Comparison of ENCODE assay signal across 9 cellular contexts in the genomic region with DNA sequence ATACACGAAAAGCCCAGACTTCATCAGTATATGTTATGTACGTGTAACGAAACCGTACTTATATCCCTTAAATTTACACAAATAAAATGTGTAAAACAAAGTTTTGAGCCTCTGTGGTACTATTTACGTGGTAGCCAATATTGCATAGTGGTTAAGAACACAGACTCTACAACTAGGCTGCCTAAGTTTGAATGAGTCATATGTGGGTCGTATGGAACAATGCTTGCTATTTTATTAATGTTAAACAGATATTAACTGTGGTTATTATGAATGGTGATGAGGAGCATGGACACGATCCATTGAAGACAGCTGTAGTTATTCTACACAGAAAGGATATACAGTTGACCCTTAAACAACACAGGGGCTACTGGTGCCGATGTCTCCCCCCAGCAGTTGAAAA.
"Had no signal": no experiment of that assay in that cellular context is flagged by ENCODE, and none has a peak within 500 bp of the region (broad histone marks: within the 10 kb centered on the region; RNA-seq: fewer than 3 reads in every experiment).

No MANE protein-coding gene starts in this region.

- H3K27ac ChIP-seq: GM23248, HL-60 had no signal

- H3K9ac ChIP-seq: GM23248 had no signal

- H3K36me3 ChIP-seq: HAP-1 had no signal

- H3K9me3 ChIP-seq: HAP-1 had no signal

- ATAC-seq: HCT116, HepG2 had no signal

- FAIRE-seq: HepG2 had no signal

- H3K4me3 ChIP-seq: GM23248, HAP-1 had no signal

- H2AFZ ChIP-seq: GM23248 had no signal

- DNase-seq: GM23248, GOT3, H7, HFFc6, KBM-7 had no signal
